1 cellular context compared by ENCODE assay signal in the genomic region with DNA sequence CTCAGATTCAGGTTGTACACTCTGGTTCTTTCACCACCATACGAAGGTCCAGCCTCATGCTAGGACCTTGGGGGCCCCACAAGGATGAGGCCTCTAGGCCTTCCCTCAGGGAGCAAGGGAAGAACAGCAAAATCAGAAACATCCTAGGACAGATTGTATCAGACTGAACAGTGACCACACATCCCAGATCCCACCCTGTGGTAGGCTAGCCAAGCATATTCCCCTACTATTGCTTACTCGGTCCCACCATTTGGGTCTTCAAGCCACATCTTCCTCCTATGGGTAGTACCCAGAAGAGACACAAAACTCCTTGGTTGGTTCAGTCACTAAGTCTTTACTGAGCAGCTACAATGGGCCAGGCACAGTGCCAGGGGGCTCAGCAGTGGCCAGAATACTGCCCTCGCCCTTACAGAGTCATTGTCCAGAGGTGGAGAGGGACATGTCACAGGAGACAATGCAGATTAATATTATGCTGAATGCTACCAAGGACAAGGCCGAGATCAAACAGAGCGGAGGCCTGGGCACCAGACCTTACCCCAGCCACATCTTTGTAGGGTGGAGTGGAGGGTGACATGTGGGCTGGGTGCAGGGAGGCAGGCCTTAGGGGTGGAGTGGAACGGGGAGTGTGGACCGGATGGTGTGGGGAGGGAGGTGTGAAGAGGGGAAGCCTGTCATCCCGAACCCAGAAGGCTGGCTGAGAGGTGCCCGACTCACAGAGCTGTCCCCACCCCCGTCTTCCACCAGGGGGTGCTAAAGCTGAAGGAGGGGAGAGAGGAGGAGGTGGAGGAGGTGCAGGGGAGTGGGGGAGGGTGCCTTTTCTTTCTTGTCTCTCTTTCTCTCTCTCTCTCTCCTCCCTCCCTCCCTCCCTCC.
TF ChIP-seq lines count a peak whose summit lies in the region.

No MANE protein-coding gene starts in this region.

TF ChIP-seq in HCT116, 20 proteins besides CTCF, POLR2A, EP300 and RAD21 (continued from another document):
- TF ChIP-seq, protein P1, sequence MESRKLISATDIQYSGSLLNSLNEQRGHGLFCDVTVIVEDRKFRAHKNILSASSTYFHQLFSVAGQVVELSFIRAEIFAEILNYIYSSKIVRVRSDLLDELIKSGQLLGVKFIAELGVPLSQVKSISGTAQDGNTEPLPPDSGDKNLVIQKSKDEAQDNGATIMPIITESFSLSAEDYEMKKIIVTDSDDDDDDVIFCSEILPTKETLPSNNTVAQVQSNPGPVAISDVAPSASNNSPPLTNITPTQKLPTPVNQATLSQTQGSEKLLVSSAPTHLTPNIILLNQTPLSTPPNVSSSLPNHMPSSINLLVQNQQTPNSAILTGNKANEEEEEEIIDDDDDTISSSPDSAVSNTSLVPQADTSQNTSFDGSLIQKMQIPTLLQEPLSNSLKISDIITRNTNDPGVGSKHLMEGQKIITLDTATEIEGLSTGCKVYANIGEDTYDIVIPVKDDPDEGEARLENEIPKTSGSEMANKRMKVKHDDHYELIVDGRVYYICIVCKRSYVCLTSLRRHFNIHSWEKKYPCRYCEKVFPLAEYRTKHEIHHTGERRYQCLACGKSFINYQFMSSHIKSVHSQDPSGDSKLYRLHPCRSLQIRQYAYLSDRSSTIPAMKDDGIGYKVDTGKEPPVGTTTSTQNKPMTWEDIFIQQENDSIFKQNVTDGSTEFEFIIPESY (IDR thresholded peaks at IDR 0.05; ENCODE audit: extremely low read depth, insufficient replicate concordance, low read length): no peak
- TF ChIP-seq SP1 (IDR thresholded peaks at IDR 0.05; ENCODE audit: low read depth) (no peak), EZH2 (IDR thresholded peaks at IDR 0.05) (no peak), CEBPB (IDR thresholded peaks at IDR 0.05; ENCODE audit: low read depth) (no peak)
TF ChIP-seq in HCT116: peak in this region for 2.
